8 cellular contexts compared by ENCODE assay signal in genomic region chr5:79020861-79021561, GRCh38. TPM values are rescaled to one million over a fixed set of nuclear protein-coding genes. Genes with fewer than 3 reads are reported as not detected.
DNase-seq lines count a peak whose midpoint lies in the region; TF ChIP-seq lines count a peak whose summit lies in the region.

No MANE protein-coding gene starts in this region.

- peak; percentile 83 for DNase-seq in Ammon's horn (ENCODE audit: low spot score)
- peak; percentile 43 for DNase-seq in GM13977 (ENCODE audit: low spot score)
- peak; percentile 66 for DNase-seq in NCI-H2227 (lab: John Stamatoyannopoulos, UW; ENCODE audit: unreplicated experiment)
- peak; percentile 41 to 61 for DNase-seq in activated CD4-positive, alpha-beta T cell treated with anti-CD3 and anti-CD28 coated beads, Interleukin-2, amount 50 U/mL, for 48 hours
- peak; percentile 60 to 75 for DNase-seq in erythroblast (lab: John Stamatoyannopoulos, UW)
- DNase-seq in mucosa of gallbladder (ENCODE audit: low spot score): peak; percentile 61
- DNase-seq in stomach: peak; percentile 60
- no peak for DNase-seq in cerebellar nuclear complex (lab: John Stamatoyannopoulos, UW)

- H3K9me3 ChIP-seq in stomach: no peaks in the 10 kb centered on the region

- in situ Hi-C loops in GM13977 (cut with MboI; ENCODE audit: low pct_unique_long_range_greater_than_20kb, low sequenced_read_pairs, unreplicated experiment): loop anchor here (25.0 kb wide), 1 partner anchor 441 kb away; no protein-coding TSS in a partner anchor

- peak; percentile 77 for TF ChIP-seq CTCF in GM13977 (IDR thresholded peaks at IDR 0.05; ENCODE audit: extremely low read depth, insufficient read depth, missing control alignments)
- peak in 5 of 7 experiments; percentile 53 to 74 (median 72) for TF ChIP-seq CTCF in stomach (IDR thresholded peaks at IDR 0.05)

- no peaks in the 10 kb centered on the region for H3K36me3 ChIP-seq in stomach

- H3K27ac ChIP-seq in stomach: no peak overlapping the region

- intact Hi-C loops in stomach (cut with DNase I; ENCODE audit: low total_unique reads): loop anchor here (5.0 kb wide), 1 partner anchor 441 kb away; no protein-coding TSS in a partner anchor

- peaks cover 8 to 32% (median 18%) of the 10 kb centered on the region in 4 donors for H3K4me1 ChIP-seq in stomach

- WGBS in stomach, 5 donors: 10 to 16% (median 11%) methylated on average over 14 of the region's 14 CpGs

- no peak overlapping the region for H3K4me3 ChIP-seq in stomach

- TF ChIP-seq POLR2A in erythroblast (IDR thresholded peaks at IDR 0.05; ENCODE audit: low read length): no peak
- no peak for TF ChIP-seq POLR2A in stomach (IDR thresholded peaks at IDR 0.05)

- no peaks in the 10 kb centered on the region for H3K27me3 ChIP-seq in stomach

- no peak for TF ChIP-seq EP300 in stomach (IDR thresholded peaks at IDR 0.05)

RNA-seq across cellular contexts. Expression of gene ARSB, which starts 35.9 kb away (rescaled TPM):
- total RNA-seq in mucosa of gallbladder (13.6 TPM), stomach (10 to 100 TPM in 4 of 5 donors, under 1 TPM in 1; 0.58 to 35.6 (median 15.2) TPM)
- 1 to 10 TPM; 1.7 to 2.7 (median 1.8) TPM for polyA plus RNA-seq in stomach

RNA-seq across cellular contexts. Expression of gene DMGDH, which starts 48.5 kb away (rescaled TPM):
- 1.6 TPM for total RNA-seq in mucosa of gallbladder
- total RNA-seq in stomach: 1 to 10 TPM in 3 of 5 donors, under 1 TPM in 1, not detected in 1; 0.58 to 5.3 (median 2.6) TPM
- 1 to 10 TPM in 2 of 3 donors, under 1 TPM in 1; 0.38 to 3.1 (median 1.2) TPM for polyA plus RNA-seq in stomach

RNA-seq across cellular contexts. Expression of gene BHMT2, which starts 48.6 kb away (rescaled TPM):
- 11.0 TPM for total RNA-seq in mucosa of gallbladder
- 1 to 10 TPM in 4 of 5 donors, under 1 TPM in 1; 0.45 to 9.9 (median 2.6) TPM for total RNA-seq in stomach
- polyA plus RNA-seq in stomach: 10 to 100 TPM in 1 of 3 donors, 1 to 10 TPM in 2; 3.9 to 10.6 (median 7.6) TPM

Comparison
In these comparisons a context has a peak if more than half of its experiments do, and no peak if none do; other contexts are left out.
1. DNase-seq: peak in Ammon's horn (single experiment), GM13977 (single experiment), NCI-H2227 (single experiment), activated CD4-positive, alpha-beta T cell treated with anti-CD3 and anti-CD28 coated beads, Interleukin-2, amount 50 U/mL, for 48 hours (2 of 2), erythroblast (2 of 2), mucosa of gallbladder (single experiment) and stomach (single experiment); none in cerebellar nuclear complex (0 of 2).